ENCODE assay signal across 1 cellular context in genomic region chr11:2988996-2989395, GRCh38.
TF ChIP-seq lines count a peak whose summit lies in the region.

No MANE protein-coding gene starts in this region.

TF ChIP-seq in SK-N-SH treated with all-trans-retinoic acid at 6 μM for 48 hours, 23 proteins besides CTCF, POLR2A, EP300 and RAD21 (continued from another document):
- TF ChIP-seq CSRNP3 (CRISPR knock-in tag; IDR thresholded peaks at IDR 0.05) (no peak), TOX (CRISPR knock-in tag; IDR thresholded peaks at IDR 0.05; ENCODE audit: borderline replicate concordance) (no peak), ISL1 (CRISPR knock-in tag; IDR thresholded peaks at IDR 0.05) (no peak)
